8 cellular contexts compared by ENCODE assay signal in genomic region chr5:148383564-148384388, GRCh38. TPM values are rescaled to one million over a fixed set of nuclear protein-coding genes. Genes with fewer than 3 reads are reported as not detected.
A peak's percentile ranks its signal among the peaks of the same experiment; 100 is the strongest.
DNase-seq lines count a peak whose midpoint lies in the region; ATAC-seq and TF ChIP-seq lines count a peak whose summit lies in the region.

FBXO38 (plus strand) TSS chr5:148383958; CDS start chr5:148394777, 10,819 bp downstream.

- no peaks in the 10 kb centered on the region for H3K9me2 ChIP-seq in SU-DHL-6 (replicated peaks; ENCODE audit: insufficient read depth, low read length)

- H3K36me3 ChIP-seq in SU-DHL-6 (ENCODE audit: low read length) (no peaks in the 10 kb centered on the region), thymus (ENCODE audit: control insufficient read depth, insufficient read depth) (no peaks in the 10 kb centered on the region)

- WGBS in thymus = under 1% methylated on average over 45 of the region's 45 CpGs

- peak within 1 kb of the TSS; percentile 90 for H2AFZ ChIP-seq in SU-DHL-6 (ENCODE audit: low read depth, low read length, severe bottlenecking)

- H3K4me1 Mint-ChIP-seq in activated naive CD8-positive, alpha-beta T cell treated with anti-CD3 and anti-CD28 coated beads, Interleukin-2, amount 10 ng/mL, durations not matched to agents 7 days and 5 days = peaks cover 49% of the 10 kb centered on the region
- H3K4me1 Mint-ChIP-seq in osteocyte (ENCODE audit: unreplicated experiment) = peaks cover 51% of the 10 kb centered on the region

- no peaks in the 10 kb centered on the region; the same call in 1 of the 2 replicates for H4K20me1 ChIP-seq in SU-DHL-6 (ENCODE audit: low read depth, low read length)

- peak; percentile 99 for ATAC-seq in HG02678 (IDR thresholded peaks at IDR 0.05; ENCODE audit: unreplicated experiment)
- peak; percentile 98 for ATAC-seq in activated naive CD8-positive, alpha-beta T cell treated with anti-CD3 and anti-CD28 coated beads, Interleukin-2, amount 10 ng/mL, durations not matched to agents 7 days and 5 days (ENCODE audit: low read depth)

- peaks cover 17% of the 10 kb centered on the region for H3K4me1 ChIP-seq in thymus (ENCODE audit: control insufficient read depth, insufficient read depth, low read length)

- intact Hi-C loops in head of caudate nucleus (cut with DNase I) = no loop called here

- no peaks in the 10 kb centered on the region for H3K27me3 ChIP-seq in SU-DHL-6 (ENCODE audit: low read length)
- H3K27me3 ChIP-seq in thymus (ENCODE audit: control insufficient read depth, insufficient read depth) = no peaks in the 10 kb centered on the region

- H3K4me3 ChIP-seq in SU-DHL-6 (ENCODE audit: insufficient read depth, low read length, poor library complexity, severe bottlenecking) = peak within 1 kb of the TSS; percentile 87
- peak within 1 kb of the TSS; percentile 87 for H3K4me3 ChIP-seq in thymus (ENCODE audit: low read length)

- peak within 1 kb of the TSS; percentile 98 for H3K4me3 Mint-ChIP-seq in activated naive CD8-positive, alpha-beta T cell treated with anti-CD3 and anti-CD28 coated beads, Interleukin-2, amount 10 ng/mL, durations not matched to agents 7 days and 5 days
- H3K4me3 Mint-ChIP-seq in osteocyte (ENCODE audit: unreplicated experiment) = peak within 1 kb of the TSS; percentile 85

- peaks cover 5% of the 10 kb centered on the region for H3K9me3 Mint-ChIP-seq in activated naive CD8-positive, alpha-beta T cell treated with anti-CD3 and anti-CD28 coated beads, Interleukin-2, amount 10 ng/mL, durations not matched to agents 7 days and 5 days
- no peaks in the 10 kb centered on the region for H3K9me3 Mint-ChIP-seq in osteocyte (ENCODE audit: unreplicated experiment)

- POLR2A ChIA-PET in activated naive CD8-positive, alpha-beta T cell treated with anti-CD3 and anti-CD28 coated beads, Interleukin-2, amount 10 ng/mL, durations not matched to agents 7 days and 5 days (lab: Charles Lee) = no interaction called here

- peak within 1 kb of the TSS; percentile 82 for H3K4me2 ChIP-seq in SU-DHL-6 (ENCODE audit: low read depth, low read length, poor library complexity, severe bottlenecking)

- peaks cover 19% of the 10 kb centered on the region for H3K36me3 Mint-ChIP-seq in activated naive CD8-positive, alpha-beta T cell treated with anti-CD3 and anti-CD28 coated beads, Interleukin-2, amount 10 ng/mL, durations not matched to agents 7 days and 5 days
- peaks cover 8% of the 10 kb centered on the region for H3K36me3 Mint-ChIP-seq in osteocyte (ENCODE audit: unreplicated experiment)

- peak within 1 kb of the TSS; percentile 96 for H3K27ac Mint-ChIP-seq in activated naive CD8-positive, alpha-beta T cell treated with anti-CD3 and anti-CD28 coated beads, Interleukin-2, amount 10 ng/mL, durations not matched to agents 7 days and 5 days
- peak within 1 kb of the TSS; percentile 98 for H3K27ac Mint-ChIP-seq in osteocyte (ENCODE audit: unreplicated experiment)

- peaks cover 49% of the 10 kb centered on the region for H3K79me2 ChIP-seq in SU-DHL-6 (ENCODE audit: insufficient read depth, low read length)

- H3K27ac ChIP-seq in SU-DHL-6 (ENCODE audit: low read depth, low read length) = peak within 1 kb of the TSS; percentile 62
- peak within 1 kb of the TSS; percentile 98 for H3K27ac ChIP-seq in thymus (ENCODE audit: low read depth)

- peak within 1 kb of the TSS; percentile 80 for H3K9ac ChIP-seq in SU-DHL-6 (ENCODE audit: low read length)

- TF ChIP-seq CTCF in GM12872 (IDR thresholded peaks at IDR 0.05; ENCODE audit: insufficient read depth, low read depth, low read length) (peak; percentile 23; the same call in 1 of the 3 replicates), SU-DHL-6 (IDR thresholded peaks at IDR 0.05; ENCODE audit: insufficient read depth, low read length, poor library complexity, severe bottlenecking) (no peak), osteocyte (IDR thresholded peaks at IDR 0.05) (peak; percentile 11)

- DNase-seq in NCI-H128 (lab: John Stamatoyannopoulos, UW; ENCODE audit: unreplicated experiment) (peak; percentile 92), head of caudate nucleus (peak; percentile 93 to 98 (median 96)), osteocyte (ENCODE audit: extremely low spot score, unreplicated experiment) (peak; percentile 97)
- DNase-seq in activated naive CD8-positive, alpha-beta T cell treated with anti-CD3 and anti-CD28 coated beads, Interleukin-2, amount 10 ng/mL, durations not matched to agents 7 days and 5 days = peak; percentile 92

- H3K27me3 Mint-ChIP-seq in activated naive CD8-positive, alpha-beta T cell treated with anti-CD3 and anti-CD28 coated beads, Interleukin-2, amount 10 ng/mL, durations not matched to agents 7 days and 5 days = no peaks in the 10 kb centered on the region
- no peaks in the 10 kb centered on the region for H3K27me3 Mint-ChIP-seq in osteocyte (ENCODE audit: unreplicated experiment)

- no peaks in the 10 kb centered on the region for H3F3A ChIP-seq in SU-DHL-6 (ENCODE audit: insufficient read depth)

- H3K9me3 ChIP-seq in SU-DHL-6 (ENCODE audit: insufficient read depth, low read length) = no peaks in the 10 kb centered on the region
- H3K9me3 ChIP-seq in thymus (ENCODE audit: control insufficient read depth) = no peaks in the 10 kb centered on the region

RNA-seq across cellular contexts. Expression of gene FBXO38, which starts in this region (rescaled TPM):
- total RNA-seq in activated naive CD8-positive, alpha-beta T cell treated with anti-CD3 and anti-CD28 coated beads, Interleukin-2, amount 10 ng/mL, durations not matched to agents 7 days and 5 days = 10 to 100 TPM; 60.5 to 65.8 TPM
- 50.1 TPM in 2 replicates for total RNA-seq in osteocyte
- 25.1 TPM for polyA plus RNA-seq in thymus

Comparison
In these comparisons a context has a peak if more than half of its experiments do, and no peak if none do; other contexts are left out.
1. Peak in every context shown above with its lines: DNase-seq, ATAC-seq, H3K4me3 ChIP-seq and H3K27ac ChIP-seq.